23 cellular contexts compared by ENCODE assay signal in the genomic region with DNA sequence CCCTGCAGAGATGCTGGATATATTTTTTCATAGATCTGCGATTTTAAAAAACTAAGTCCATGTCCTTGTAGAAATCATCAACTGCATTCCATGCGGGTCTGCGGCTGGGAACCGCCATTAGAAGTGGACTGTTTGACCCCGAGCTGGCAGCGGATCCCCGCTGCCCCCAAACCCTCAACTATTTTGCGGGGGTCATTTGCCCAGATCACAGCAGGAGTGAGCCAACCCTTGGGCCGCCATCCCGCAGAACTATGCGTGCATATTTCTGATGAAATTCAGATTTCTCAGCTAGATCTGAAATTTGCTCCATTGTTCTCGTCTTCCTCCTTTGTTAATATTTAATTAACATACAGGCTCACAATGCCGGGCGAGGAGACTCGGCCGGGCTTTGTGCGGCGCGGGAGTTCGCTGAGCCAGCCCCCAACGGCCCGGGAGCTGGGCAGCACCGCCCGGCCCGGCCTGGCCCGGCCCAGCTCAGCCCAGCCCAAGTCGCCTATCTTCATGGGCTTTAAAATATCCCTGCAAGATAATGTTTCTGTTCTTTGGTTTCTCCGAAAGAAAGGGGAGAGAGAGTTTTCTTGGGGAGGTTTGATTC. TPM values are rescaled to one million over a fixed set of nuclear protein-coding genes. Genes with fewer than 3 reads are reported as not detected.
DNase-seq lines count a peak whose midpoint lies in the region; ATAC-seq and TF ChIP-seq lines count a peak whose summit lies in the region.
"Had no signal": no experiment of that assay in that cellular context is flagged by ENCODE, and none has a peak within 500 bp of the region (broad histone marks: within the 10 kb centered on the region; RNA-seq: fewer than 3 reads in every experiment).

No MANE protein-coding gene starts in this region.

- H2BK12ac ChIP-seq in neuronal stem cell (ENCODE audit: low read length), result no peak overlapping the region

- ATAC-seq in RWPE2 (ENCODE audit: low read depth) (no peak), GM19328 (IDR thresholded peaks at IDR 0.05; ENCODE audit: unreplicated experiment) (no peak)
- ATAC-seq: left colon, mucosa of descending colon, Panc1 had no signal

- H3K4me1 Mint-ChIP-seq in Caco-2 (ENCODE audit: low read depth, unreplicated experiment), result peaks cover 7% of the 10 kb centered on the region

- H3K23ac ChIP-seq in neuronal stem cell (ENCODE audit: low read depth, low read length, poor library complexity), result no peak overlapping the region

- H2AK5ac ChIP-seq in neuronal stem cell (ENCODE audit: low read depth, low read length), result no peak overlapping the region

- no peak overlapping the region for H3K4ac ChIP-seq in neuronal stem cell (ENCODE audit: low read length)

- H3K4me1 ChIP-seq in Caco-2, result peaks cover 4% of the 10 kb centered on the region
- H3K4me1 ChIP-seq in RWPE2 (ENCODE audit: insufficient read depth, poor library complexity, severe bottlenecking), result no peaks in the 10 kb centered on the region
- no peaks in the 10 kb centered on the region for H3K4me1 ChIP-seq in iPS-15b (ENCODE audit: control insufficient read depth, insufficient read depth, low read length)
- peaks cover 0 to 54% of the 10 kb centered on the region in 2 donors for H3K4me1 ChIP-seq in neuronal stem cell (ENCODE audit: control insufficient read depth in 2 of 2, insufficient read depth in 1 of 2, low read depth in 1 of 2, low read length in 2 of 2)

- H3K4me3 ChIP-seq in Caco-2 (ENCODE audit: low read depth, low read length) (no peak overlapping the region), RWPE2 (ENCODE audit: severe bottlenecking) (no peak overlapping the region), iPS-15b (ENCODE audit: low read depth, low read length) (peak overlapping the region; percentile 35), neuronal stem cell (ENCODE audit: low read length in 2 of 2) (peak overlapping the region in 1 of 2 donors; percentile 70)
- H3K4me3 ChIP-seq: mucosa of descending colon had no signal

- H3K36me3 ChIP-seq in Caco-2 (ENCODE audit: control insufficient read depth, insufficient read depth, low read length), result no peaks in the 10 kb centered on the region
- H3K36me3 ChIP-seq in RWPE2 (ENCODE audit: low read depth), result no peaks in the 10 kb centered on the region
- no peaks in the 10 kb centered on the region for H3K36me3 ChIP-seq in iPS-15b (ENCODE audit: control insufficient read depth, insufficient read depth, low read length)
- peaks cover 0 to 63% of the 10 kb centered on the region in 2 donors for H3K36me3 ChIP-seq in neuronal stem cell (replicated peaks in 1 of 2; ENCODE audit: control insufficient read depth in 2 of 2, insufficient read depth in 2 of 2, low read length in 2 of 2)
- H3K36me3 ChIP-seq: uterus had no signal

- BruUV-seq in Caco-2 (replicated peaks; lab: Mats Ljungman, UMichigan), result TSS peak; percentile 20

- no CpG with 5 or more reads among the region's 28 CpGs for WGBS in neuronal stem cell (ENCODE audit: extremely low coverage in 2 of 2, insufficient read length in 2 of 2, insufficient replicate concordance in 1 of 2), 2 donors

- H3K14ac ChIP-seq in neuronal stem cell (ENCODE audit: low read length), result no peak overlapping the region

- POLR2A ChIA-PET in Caco-2 (lab: Charles Lee), result no interaction called here

- no peak overlapping the region for H4K91ac ChIP-seq in neuronal stem cell (ENCODE audit: low read depth, low read length, poor library complexity)

- no peaks in the 10 kb centered on the region for H3K9me3 ChIP-seq in Caco-2
- H3K9me3 ChIP-seq in RWPE2 (ENCODE audit: severe bottlenecking), result no peaks in the 10 kb centered on the region
- no peaks in the 10 kb centered on the region for H3K9me3 ChIP-seq in iPS-15b (ENCODE audit: control insufficient read depth, insufficient read depth, low read length)
- H3K9me3 ChIP-seq in neuronal stem cell (replicated peaks in 1 of 2; ENCODE audit: control insufficient read depth in 2 of 2, insufficient read depth in 1 of 2, low read depth in 1 of 2, low read length in 2 of 2), result peaks cover 0 to 10% of the 10 kb centered on the region in 2 donors
- H3K9me3 ChIP-seq: mucosa of descending colon, uterus had no signal

- no peak overlapping the region for H3K18ac ChIP-seq in neuronal stem cell (ENCODE audit: low read length)

- H3K27ac ChIP-seq in RWPE2 (ENCODE audit: poor library complexity, severe bottlenecking), result no peak overlapping the region
- H3K27ac ChIP-seq in neuronal stem cell (replicated peaks; ENCODE audit: low read length), result no peak overlapping the region
- H3K27ac ChIP-seq: parathyroid adenoma, uterus had no signal

- H3K9me3 Mint-ChIP-seq in Caco-2 (ENCODE audit: unreplicated experiment), result no peaks in the 10 kb centered on the region
- H3K9me3 Mint-ChIP-seq: activated CD4-positive, alpha-beta T cell treated with anti-CD3 and anti-CD28 coated beads, Interleukin-2, amount 10 ng/mL, durations not matched to agents 7 days and 5 days; activated naive CD4-positive, alpha-beta T cell treated with anti-CD3 and anti-CD28 coated beads, Interleukin-2, amount 50 U/mL, for 24 hours had no signal

- peak overlapping the region; percentile 82 for H3K4me3 Mint-ChIP-seq in Caco-2 (ENCODE audit: unreplicated experiment)

- intact Hi-C loops in Caco-2 (cut with micrococcal nuclease; ENCODE audit: unreplicated experiment), result loop anchor here (5.0 kb wide), 1 partner anchor 78 kb away; no protein-coding TSS in a partner anchor

- DNase-seq in Caco-2, result no peak
- peak; percentile 36 for DNase-seq in RWPE2 (ENCODE audit: low spot score)
- DNase-seq in neuronal stem cell (ENCODE audit: low spot score), result no peak
- no peak for DNase-seq in NCI-H226
- no peak for DNase-seq in cortex of kidney (lab: John Stamatoyannopoulos, UW)
- DNase-seq: activated CD4-positive, alpha-beta T cell treated with anti-CD3 and anti-CD28 coated beads, Interleukin-2, amount 10 ng/mL, durations not matched to agents 7 days and 5 days; AML-193; dermis blood vessel endothelial cell; erythroblast; left colon; mucosa of descending colon; NCI-H1417 treated with DMSO at 0.1 percent for 48 hours; NCI-H82; stimulated activated CD4-positive, alpha-beta T cell treated with anti-CD3 and anti-CD28 coated beads, Interleukin-4, amount 100 ng/mL, for 24 hours; uterus had no signal

- peaks cover 17% of the 10 kb centered on the region for H3K36me3 Mint-ChIP-seq in Caco-2 (ENCODE audit: insufficient read depth, unreplicated experiment)
- H3K36me3 Mint-ChIP-seq: activated naive CD4-positive, alpha-beta T cell treated with anti-CD3 and anti-CD28 coated beads, Interleukin-2, amount 50 U/mL, for 24 hours had no signal

- no peak overlapping the region for H4K8ac ChIP-seq in neuronal stem cell (ENCODE audit: low read depth, low read length)

- TF ChIP-seq CTCF in Caco-2 (IDR thresholded peaks at IDR 0.05; ENCODE audit: insufficient read depth in 1 of 2, low read depth in 1 of 2, low read length in 1 of 2, severe bottlenecking in 1 of 2, unreplicated experiment in 1 of 2) (no peak), RWPE2 (IDR thresholded peaks at IDR 0.05; ENCODE audit: poor library complexity, severe bottlenecking) (no peak)

- H3K27me3 ChIP-seq in Caco-2 (replicated peaks; ENCODE audit: control insufficient read depth, insufficient read depth, low read length) (peaks cover 1% of the 10 kb centered on the region; the same call in 1 of the 2 replicates), RWPE2 (ENCODE audit: insufficient read depth, poor library complexity, severe bottlenecking) (peaks cover 95% of the 10 kb centered on the region), iPS-15b (ENCODE audit: control insufficient read depth, insufficient read depth, low read length) (peaks cover 91% of the 10 kb centered on the region), neuronal stem cell (ENCODE audit: control insufficient read depth in 3 of 3, insufficient read depth in 3 of 3, low read depth in 1 of 3, low read length in 3 of 3) (peaks cover 18 to 94% (median 85%) of the 10 kb centered on the region in 3 experiments)

- no peaks in the 10 kb centered on the region for H3K79me1 ChIP-seq in neuronal stem cell (ENCODE audit: low read depth, low read length)

- CTCF ChIA-PET in Caco-2 (lab: Charles Lee), result no interaction called here

- no peak overlapping the region for H2BK5ac ChIP-seq in neuronal stem cell (ENCODE audit: low read length)

- H3K9ac ChIP-seq in iPS-15b (ENCODE audit: low read depth, low read length) (no peak overlapping the region), neuronal stem cell (ENCODE audit: low read depth, low read length, poor library complexity) (no peak overlapping the region)
- H3K9ac ChIP-seq: parathyroid adenoma had no signal

- no peak overlapping the region for H2BK120ac ChIP-seq in neuronal stem cell (ENCODE audit: low read depth, low read length)

- H3K4me2 ChIP-seq in neuronal stem cell (ENCODE audit: insufficient read depth, low read length, poor library complexity, severe bottlenecking), result no peak overlapping the region

- H2AFZ ChIP-seq in neuronal stem cell (ENCODE audit: low read length), result peak overlapping the region; percentile 49
- H2AFZ ChIP-seq: parathyroid adenoma had no signal

- peaks cover 14% of the 10 kb centered on the region for H3K27me3 Mint-ChIP-seq in Caco-2 (ENCODE audit: insufficient read depth, unreplicated experiment)

- H2BK15ac ChIP-seq in neuronal stem cell (ENCODE audit: low read length), result no peak overlapping the region

- H3K27ac Mint-ChIP-seq in Caco-2 (ENCODE audit: unreplicated experiment), result no peak overlapping the region

RNA-seq across cellular contexts. Expression of gene EN2, which starts 2.0 kb away (rescaled TPM):
- total RNA-seq in Caco-2 (2022), result 1.1 and 1.5 TPM in 2 replicates
- not detected for polyA plus RNA-seq in neuronal stem cell (2013, experiment 1 of 2)
- not detected for polyA plus RNA-seq in neuronal stem cell (2013, experiment 2 of 2)
- total RNA-seq: activated CD4-positive, alpha-beta T cell treated with anti-CD3 and anti-CD28 coated beads, Interleukin-2, amount 10 ng/mL, durations not matched to agents 7 days and 5 days; bronchial epithelial cell; dermis blood vessel endothelial cell; frontal cortex; left colon; mucosa of descending colon; subcutaneous adipose tissue had no signal
